Comparison of ENCODE assay signal across 13 cellular contexts in genomic region chr9:972512-973294, GRCh38. TPM values are rescaled to one million over a fixed set of nuclear protein-coding genes. Genes with fewer than 3 reads are reported as not detected.
A peak's percentile ranks its signal among the peaks of the same experiment; 100 is the strongest.
DNase-seq lines count a peak whose midpoint lies in the region; ATAC-seq and TF ChIP-seq lines count a peak whose summit lies in the region.
"Had no signal": no experiment of that assay in that cellular context is flagged by ENCODE, and none has a peak within 500 bp of the region (broad histone marks: within the 10 kb centered on the region; RNA-seq: fewer than 3 reads in every experiment).

No MANE protein-coding gene starts in this region.

- H3K4me3 ChIP-seq in right cardiac atrium (ENCODE audit: low read length) (peak overlapping the region; percentile 48), neutrophil (ENCODE audit: low read depth in 1 of 2, low read length in 1 of 2) (peak overlapping the region; percentile 12 to 43)

- TF ChIP-seq CTCF in neutrophil (IDR thresholded peaks at IDR 0.05): no peak

- peak; percentile 20 for ATAC-seq in SK-N-SH treated with all-trans-retinoic acid at 6 μM for 48 hours
- ATAC-seq in right cardiac atrium: peak in 1 of 2 donors; percentile 33
- ATAC-seq: PC-3 had no signal

- 5% methylated on average over 68 of the region's 68 CpGs for WGBS in right cardiac atrium

- H3K9me3 ChIP-seq in right cardiac atrium (ENCODE audit: control insufficient read depth, low read length) (no peaks in the 10 kb centered on the region), neutrophil (peaks cover 4% of the 10 kb centered on the region)

- H3K4me1 ChIP-seq in right cardiac atrium (ENCODE audit: control insufficient read depth, insufficient read depth, low read length) (peaks cover 3% of the 10 kb centered on the region), neutrophil (ENCODE audit: control insufficient read depth in 1 of 2, insufficient read depth in 1 of 2, low read depth in 1 of 2, low read length in 1 of 2) (peaks cover 7 to 27% of the 10 kb centered on the region in 2 experiments)

- H3K27me3 ChIP-seq in right cardiac atrium (ENCODE audit: control insufficient read depth, insufficient read depth): no peaks in the 10 kb centered on the region
- peaks cover 100% of the 10 kb centered on the region for H3K27me3 ChIP-seq in neutrophil

- H3K27ac ChIP-seq in right cardiac atrium (ENCODE audit: low read length): no peak overlapping the region
- no peak overlapping the region for H3K27ac ChIP-seq in neutrophil

- intact Hi-C loops in right cardiac atrium (cut with DNase I): no loop called here

- DNase-seq in CD1c-positive myeloid dendritic cell (ENCODE audit: extremely low spot score) (peak; percentile 21), right cardiac atrium (no peak), KBM-7 (no peak), islet precursor cell (no peak), NCI-H1694 (lab: John Stamatoyannopoulos, UW) (no peak), NCI-H69 (lab: John Stamatoyannopoulos, UW) (no peak)
- DNase-seq: activated B cell treated with CpG ODN at 0.5 μM for 24 hours, caudate nucleus, COR-L47, NCI-H1105, PC-3 had no signal

- in situ Hi-C loops in KBM-7 (cut with MboI; ENCODE audit: low pct_unique_long_range_greater_than_20kb, low sequenced_read_pairs): no loop called here

- H3K36me3 ChIP-seq in neutrophil: no peaks in the 10 kb centered on the region

TF ChIP-seq in SK-N-SH treated with all-trans-retinoic acid at 6 μM for 48 hours, 23 proteins besides CTCF, POLR2A, EP300 and RAD21:
- TF ChIP-seq POU6F1 (CRISPR knock-in tag; IDR thresholded peaks at IDR 0.05; ENCODE audit: borderline replicate concordance, low read depth) (no peak), ESRRG (CRISPR knock-in tag; IDR thresholded peaks at IDR 0.05) (no peak), CSRNP3 (CRISPR knock-in tag; IDR thresholded peaks at IDR 0.05) (no peak), ARNTL (CRISPR knock-in tag; IDR thresholded peaks at IDR 0.05; ENCODE audit: borderline replicate concordance, low read depth) (no peak), TCF4 (CRISPR knock-in tag; IDR thresholded peaks at IDR 0.05; ENCODE audit: borderline replicate concordance) (no peak), ISL1 (CRISPR knock-in tag; IDR thresholded peaks at IDR 0.05) (no peak), ZC3H10 (CRISPR knock-in tag; IDR thresholded peaks at IDR 0.05) (no peak), PPARA (CRISPR knock-in tag; IDR thresholded peaks at IDR 0.05; ENCODE audit: borderline replicate concordance) (no peak), CREB5 (CRISPR knock-in tag; IDR thresholded peaks at IDR 0.05; ENCODE audit: low read depth) (no peak), OSR1 (CRISPR knock-in tag; IDR thresholded peaks at IDR 0.05) (no peak), SNAI2 (CRISPR knock-in tag; IDR thresholded peaks at IDR 0.05) (no peak), BACH2 (CRISPR knock-in tag; IDR thresholded peaks at IDR 0.05; ENCODE audit: borderline replicate concordance) (no peak), ZFP3 (CRISPR knock-in tag; IDR thresholded peaks at IDR 0.05) (no peak)
TF ChIP-seq in SK-N-SH treated with all-trans-retinoic acid at 6 μM for 48 hours: peak in this region for 0.

RNA-seq across cellular contexts. Expression of gene DMRT3, which starts 3.8 kb away (rescaled TPM):
- not detected for total RNA-seq in right cardiac atrium
- not detected for polyA plus RNA-seq in right cardiac atrium
- total RNA-seq: activated B cell treated with CpG ODN at 0.5 μM for 24 hours, PC-3 had no signal
